18 cellular contexts compared by ENCODE assay signal in genomic region chr5:173172166-173172565, GRCh38. TPM values are rescaled to one million over a fixed set of nuclear protein-coding genes. Genes with fewer than 3 reads are reported as not detected.
DNase-seq lines count a peak whose midpoint lies in the region; ATAC-seq, FAIRE-seq and TF ChIP-seq lines count a peak whose summit lies in the region.
"Had no signal": no experiment of that assay in that cellular context is flagged by ENCODE, and none has a peak within 500 bp of the region (broad histone marks: within the 10 kb centered on the region; RNA-seq: fewer than 3 reads in every experiment).

No MANE protein-coding gene starts in this region.

- no peaks in the 10 kb centered on the region for H3K27me3 Mint-ChIP-seq in endodermal cell (ENCODE audit: insufficient read depth)

- TF ChIP-seq EP300 in HepG2 (IDR thresholded peaks at IDR 0.05; ENCODE audit: low read depth in 2 of 2, low read length in 2 of 2) (no peak), HepG2 (CRISPR knock-in tag; IDR thresholded peaks at IDR 0.05; ENCODE audit: borderline replicate concordance) (no peak)

- TF ChIP-seq POLR2A in HepG2 (IDR thresholded peaks at IDR 0.05; ENCODE audit: insufficient read depth in 1 of 2, low read depth in 2 of 2, low read length in 2 of 2), result no peak
- no peak for TF ChIP-seq POLR2A in right lobe of liver (IDR thresholded peaks at IDR 0.05)

- ATAC-seq in HepG2 (peak; percentile 46; the same call in 2 of the 3 replicates), right lobe of liver (no peak)
- ATAC-seq: CD8-positive, alpha-beta T cell; GM12878 had no signal

- H3K36me3 Mint-ChIP-seq in endodermal cell (ENCODE audit: low read depth), result no peaks in the 10 kb centered on the region
- H3K36me3 Mint-ChIP-seq: CD8-positive, alpha-beta T cell had no signal

- FAIRE-seq in HepG2 (lab: Jason Lieb, UNC), result no peak
- FAIRE-seq in HTR-8/SVneo (lab: Jason Lieb, UNC), result no peak
- FAIRE-seq: GM12878, GM19239 had no signal

- CTCF ChIA-PET in HepG2 (lab: Yijun Ruan, JAX; ENCODE audit: low intra/inter-chr PET ratio, low total read pairs), result no interaction called here

- H3K4me3 ChIP-seq in HepG2 (replicated peaks in 1 of 3; ENCODE audit: insufficient read depth in 1 of 3, low read depth in 2 of 3, low read length in 3 of 3), result no peak overlapping the region
- H3K4me3 ChIP-seq in right lobe of liver, result no peak overlapping the region
- no peak overlapping the region for H3K4me3 ChIP-seq in endodermal cell (ENCODE audit: low read length)
- H3K4me3 ChIP-seq: BLaER1 treated with 17β-estradiol and CSF1 and Interleukin-3, amounts not matched to agents 10 nM and 100 nM; GM12878; GM23248 had no signal

- H2AFZ ChIP-seq in HepG2 (ENCODE audit: low read length), result no peak overlapping the region
- H2AFZ ChIP-seq: GM23248 had no signal

- H3K9me3 ChIP-seq in HepG2 (ENCODE audit: low read length), result no peaks in the 10 kb centered on the region
- no peaks in the 10 kb centered on the region for H3K9me3 ChIP-seq in right lobe of liver
- H3K9me3 ChIP-seq in endodermal cell (ENCODE audit: control insufficient read depth, low read length), result no peaks in the 10 kb centered on the region

- DNase-seq in HepG2 (ENCODE audit: low spot score) (no peak), right lobe of liver (no peak), SK-MEL-5 (ENCODE audit: low read depth, low spot score) (peak; percentile 19), endodermal cell (no peak), NCI-H1436 treated with DMSO at 0.1 percent for 48 hours (lab: John Stamatoyannopoulos, UW) (no peak), HTR-8/SVneo (ENCODE audit: insufficient read length, low spot score) (no peak), DMS 273 treated with DMSO at 0.1 percent for 48 hours (lab: John Stamatoyannopoulos, UW) (no peak)
- DNase-seq: 8988T; Calu3; CD8-positive, alpha-beta T cell; DMS53; DND-41; EL; GM23248; H7 had no signal

- no peaks in the 10 kb centered on the region for H3K79me2 ChIP-seq in HepG2 (ENCODE audit: insufficient read depth, low read length)

- no peak overlapping the region for H3K27ac Mint-ChIP-seq in endodermal cell
- H3K27ac Mint-ChIP-seq: CD8-positive, alpha-beta T cell had no signal

- no peak for TF ChIP-seq RAD21 in HepG2 (CRISPR knock-in tag; IDR thresholded peaks at IDR 0.05)

- no peak overlapping the region for H3K4me2 ChIP-seq in HepG2 (ENCODE audit: low read depth, low read length)
- H3K4me2 ChIP-seq: BLaER1 treated with 17β-estradiol and CSF1 and Interleukin-3, amounts not matched to agents 10 nM and 100 nM had no signal

- H3K4me1 ChIP-seq in HepG2 (ENCODE audit: insufficient read depth, low read length) (no peaks in the 10 kb centered on the region), right lobe of liver (no peaks in the 10 kb centered on the region), endodermal cell (ENCODE audit: control insufficient read depth, insufficient read depth, low read length) (no peaks in the 10 kb centered on the region)
- H3K4me1 ChIP-seq: BLaER1 treated with 17β-estradiol and CSF1 and Interleukin-3, amounts not matched to agents 10 nM and 100 nM had no signal

- H3K27ac ChIP-seq in HepG2 (ENCODE audit: extremely low read length, insufficient read depth, low read length), result no peak overlapping the region
- H3K27ac ChIP-seq in right lobe of liver, result no peak overlapping the region
- no peak overlapping the region for H3K27ac ChIP-seq in endodermal cell (ENCODE audit: low read depth, low read length)
- H3K27ac ChIP-seq: BLaER1 treated with 17β-estradiol and CSF1 and Interleukin-3, amounts not matched to agents 10 nM and 100 nM; GM23248 had no signal

- POLR2A ChIA-PET in HepG2 (lab: Yijun Ruan, JAX), result no interaction called here

- 55% methylated on average over 8 of the region's 8 CpGs for WGBS in HepG2 (ENCODE audit: low lambda C conversion rate)
- 77% methylated on average over 8 of the region's 8 CpGs for WGBS in right lobe of liver (ENCODE audit: insufficient coverage, low coverage, low lambda C conversion rate, missing lambda C conversion rate)
- WGBS in endodermal cell (ENCODE audit: insufficient coverage in 1 of 2, insufficient read length in 1 of 2), 2 experiments, result 93 to 94% methylated on average over 5 to 8 of the region's 8 CpGs

- no peak overlapping the region for H3K9ac ChIP-seq in HepG2 (ENCODE audit: insufficient read depth, low read depth, low read length)
- no peak overlapping the region for H3K9ac ChIP-seq in endodermal cell (ENCODE audit: extremely low read depth, low read length, poor library complexity, severe bottlenecking)
- H3K9ac ChIP-seq: BLaER1 treated with 17β-estradiol and CSF1 and Interleukin-3, amounts not matched to agents 10 nM and 100 nM; GM23248 had no signal

- H3K4me3 Mint-ChIP-seq in endodermal cell, result no peak overlapping the region
- H3K4me3 Mint-ChIP-seq: CD8-positive, alpha-beta T cell had no signal

- H3K27me3 ChIP-seq in HepG2 (ENCODE audit: control insufficient read depth in 1 of 2, insufficient read depth in 2 of 2, low read length in 2 of 2), result peaks cover 4 to 19% of the 10 kb centered on the region in 2 experiments; a peak in 3 of 5 replicates
- no peaks in the 10 kb centered on the region for H3K27me3 ChIP-seq in right lobe of liver
- no peaks in the 10 kb centered on the region for H3K27me3 ChIP-seq in endodermal cell (ENCODE audit: control insufficient read depth, insufficient read depth, low read length, poor library complexity, severe bottlenecking)
- H3K27me3 ChIP-seq: BLaER1 treated with 17β-estradiol and CSF1 and Interleukin-3, amounts not matched to agents 10 nM and 100 nM had no signal

- TF ChIP-seq CTCF in HepG2 (CRISPR knock-in tag; IDR thresholded peaks at IDR 0.05) (peak; percentile 20; the same call in 1 of the 2 replicates), right lobe of liver (IDR thresholded peaks at IDR 0.05) (no peak), endodermal cell (conservative IDR thresholded peaks at IDR 0.05) (peak; percentile 28)

- intact Hi-C loops in HepG2 (cut with micrococcal nuclease; ENCODE audit: unreplicated experiment) (no loop called here), right lobe of liver (cut with DNase I) (no loop called here)

- no peaks in the 10 kb centered on the region for H3K36me3 ChIP-seq in HepG2 (replicated peaks in 1 of 2; ENCODE audit: control insufficient read depth in 1 of 2, insufficient read depth in 2 of 2, low read length in 2 of 2)
- no peaks in the 10 kb centered on the region for H3K36me3 ChIP-seq in right lobe of liver
- H3K36me3 ChIP-seq in endodermal cell (ENCODE audit: control insufficient read depth, insufficient read depth, low read length), result no peaks in the 10 kb centered on the region
- H3K36me3 ChIP-seq: BLaER1 treated with 17β-estradiol and CSF1 and Interleukin-3, amounts not matched to agents 10 nM and 100 nM had no signal

- H4K20me1 ChIP-seq in HepG2 (ENCODE audit: insufficient read depth, low read length), result no peaks in the 10 kb centered on the region
- H4K20me1 ChIP-seq: BLaER1 treated with 17β-estradiol and CSF1 and Interleukin-3, amounts not matched to agents 10 nM and 100 nM had no signal

- no peaks in the 10 kb centered on the region for H3K9me3 Mint-ChIP-seq in endodermal cell
- H3K9me3 Mint-ChIP-seq: CD8-positive, alpha-beta T cell had no signal

- H3K4me1 Mint-ChIP-seq in endodermal cell, result peaks cover 10% of the 10 kb centered on the region

- BruUV-seq in HepG2 (replicated peaks; lab: Mats Ljungman, UMichigan), result no TSS peak

- in situ Hi-C loops in HepG2 (cut with HindIII; ENCODE audit: extremely low pct_ligation_motif_present, low pct_unique_long_range_greater_than_20kb) (no loop called here), SK-MEL-5 (cut with HindIII; ENCODE audit: low pct_unique_long_range_greater_than_20kb, low sequenced_read_pairs) (no loop called here)

TF ChIP-seq in HepG2, 621 proteins besides CTCF, POLR2A, EP300 and RAD21:
- TF ChIP-seq STAG1 (CRISPR knock-in tag; IDR thresholded peaks at IDR 0.05), result peak; percentile 46
- no peak for TF ChIP-seq EED (CRISPR knock-in tag; IDR thresholded peaks at IDR 0.05)

RNA-seq across cellular contexts. Expression of gene BNIP1, which starts 27.8 kb away (rescaled TPM):
- total RNA-seq in HepG2 (2016; rRNA removed; fragmentation: Illumina TruSeq; extraction: Trizol) (16.9 and 20.6 TPM in 2 replicates), right lobe of liver (1 to 10 TPM; 4.4 to 8.6 (median 4.8) TPM), endodermal cell (1 to 10 TPM; 6.8 to 7.3 TPM)
- 14.5 and 15.0 TPM in 2 replicates for total RNA-seq in HepG2 (2016; cell fraction: cytosol; rRNA removed; fragmentation: Illumina TruSeq; extraction: Trizol; ENCODE audit: low read depth)
- total RNA-seq in HepG2 (2016; cell fraction: insoluble cytoplasmic fraction; rRNA removed; fragmentation: Illumina TruSeq; extraction: Trizol), result 16.1 and 18.2 TPM in 2 replicates
- 13.7 and 13.8 TPM in 2 replicates for total RNA-seq in HepG2 (2016; cell fraction: membrane; rRNA removed; fragmentation: Illumina TruSeq; extraction: Trizol)
- total RNA-seq in HepG2 (2016; cell fraction: nucleus; rRNA removed; fragmentation: Illumina TruSeq; extraction: Trizol), result 7.5 and 9.4 TPM in 2 replicates
- polyA plus RNA-seq in HepG2 (2011; rRNA removed), result 10.0 and 13.2 TPM in 2 replicates
- polyA plus RNA-seq in HepG2 (2011; cell fraction: cytosol; rRNA removed), result 10.5 and 11.6 TPM in 2 replicates
- 6.0 and 6.5 TPM in 2 replicates for polyA plus RNA-seq in HepG2 (2011; cell fraction: nucleus; rRNA removed)
- polyA plus RNA-seq in HepG2 (2012), result 7.3 and 9.3 TPM in 2 replicates
- 6.4 and 6.5 TPM in 2 replicates for polyA plus RNA-seq in HepG2 (2016; cell fraction: cytosol; fragmentation: Illumina TruSeq; extraction: Trizol; ENCODE audit: low read depth)
- 14.9 and 16.5 TPM in 2 replicates for polyA plus RNA-seq in HepG2 (2016; cell fraction: insoluble cytoplasmic fraction; fragmentation: Illumina TruSeq; extraction: Trizol; ENCODE audit: low read depth)
- polyA plus RNA-seq in HepG2 (2016; cell fraction: membrane; fragmentation: Illumina TruSeq; extraction: Trizol; ENCODE audit: low read depth), result 5.7 and 6.4 TPM in 2 replicates
- polyA plus RNA-seq in HepG2 (2016; cell fraction: nucleus; fragmentation: Illumina TruSeq; extraction: Trizol; ENCODE audit: insufficient read depth, low read depth), result 11.7 and 13.0 TPM in 2 replicates
- polyA minus RNA-seq in HepG2 (2011; rRNA and poly(A)+ RNA removed; ENCODE audit: low replicate concordance), result 10.3 and 12.7 TPM in 2 replicates
- polyA minus RNA-seq in HepG2 (2011; cell fraction: cytosol; rRNA and poly(A)+ RNA removed), result 3.4 and 4.9 TPM in 2 replicates
- 4.8 and 5.7 TPM in 2 replicates for polyA minus RNA-seq in HepG2 (2011; cell fraction: nucleus; rRNA and poly(A)+ RNA removed)
- total RNA-seq in SK-MEL-5 (2014; rRNA removed; shearing (Covaris generic)), result 17.1 and 18.0 TPM in 2 replicates
- polyA plus RNA-seq in SK-MEL-5 (2015; cell fraction: cytosol; rRNA removed), result 8.6 and 12.3 TPM in 2 replicates
- polyA plus RNA-seq in SK-MEL-5 (2015; cell fraction: nucleus; rRNA removed), result 9.9 and 20.0 TPM in 2 replicates
- 15.2 TPM for polyA plus RNA-seq in endodermal cell (2013, experiment 1 of 2)
- polyA plus RNA-seq in endodermal cell (2013, experiment 2 of 2), result 15.2 TPM

Comparison
In these comparisons a context has a peak if more than half of its experiments do, and no peak if none do; other contexts are left out.
1. CTCF ChIP-seq: peak in HepG2 (single experiment) and endodermal cell (single experiment); none in right lobe of liver (0 of 4).